ENCODE assay signal across 12 cellular contexts in the genomic region with DNA sequence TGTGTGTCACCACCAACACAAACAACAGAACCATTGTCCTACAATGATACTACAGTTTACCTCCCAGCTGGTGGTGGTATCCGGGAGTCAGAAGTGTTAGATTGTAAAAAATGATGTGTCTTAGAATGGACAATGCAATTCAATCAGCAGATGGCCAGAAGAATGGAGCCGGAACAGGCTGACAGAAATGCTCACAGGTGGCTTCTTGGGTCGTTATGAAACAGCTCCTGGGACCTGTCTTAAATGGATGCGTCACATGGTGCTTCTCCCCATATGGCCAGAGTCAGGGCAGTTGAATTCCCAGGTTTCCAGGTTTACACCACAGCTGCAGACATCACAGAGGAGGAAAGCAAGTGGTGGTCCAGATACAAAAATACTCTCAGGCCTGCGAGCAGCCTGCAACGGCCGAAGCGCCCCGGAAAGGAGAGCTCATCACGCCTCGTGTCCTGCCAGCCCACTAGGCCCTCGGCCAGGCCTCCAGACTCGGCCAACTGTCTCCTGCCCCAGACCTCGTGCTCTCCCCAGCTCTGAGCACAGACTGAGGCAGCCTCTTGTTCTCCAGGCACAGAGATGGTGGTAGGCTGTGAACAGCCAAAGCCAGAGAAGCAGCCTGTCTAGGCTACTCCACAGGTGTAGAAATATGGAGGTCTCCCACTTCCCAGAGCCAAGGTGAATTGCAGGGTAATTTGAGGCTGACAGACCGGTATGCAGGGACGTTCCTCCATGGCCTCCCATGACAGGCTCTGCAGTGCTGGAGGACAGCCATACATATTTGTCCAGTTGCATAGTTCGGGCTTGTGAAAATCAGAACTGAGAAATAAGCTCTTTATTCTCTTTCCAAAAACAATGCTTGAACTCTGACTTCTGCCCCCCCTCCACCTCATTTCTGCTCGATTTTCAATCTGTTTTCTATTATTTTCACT.
DNase-seq lines count a peak whose midpoint lies in the region; ATAC-seq and TF ChIP-seq lines count a peak whose summit lies in the region.
"Had no signal": no experiment of that assay in that cellular context is flagged by ENCODE, and none has a peak within 500 bp of the region (broad histone marks: within the 10 kb centered on the region; RNA-seq: fewer than 3 reads in every experiment).

No MANE protein-coding gene starts in this region.

- H3K27me3 Mint-ChIP-seq in natural killer cell (ENCODE audit: low read depth in 2 of 2) = peaks cover 60 to 86% of the 10 kb centered on the region in 2 donors

- H3K9me3 Mint-ChIP-seq in natural killer cell = peaks cover 0 to 4% of the 10 kb centered on the region in 2 donors

- H3K36me3 Mint-ChIP-seq in natural killer cell = peaks cover 8% of the 10 kb centered on the region

- WGBS in body of pancreas, 2 donors = 56 to 60% methylated on average over 11 to 18 of the region's 18 CpGs
- WGBS in heart left ventricle, 4 donors = 33 to 55% (median 45%) methylated on average over 8 to 18 of the region's 18 CpGs

- no peak overlapping the region for H3K27ac Mint-ChIP-seq in natural killer cell

- DNase-seq in C1 segment of cervical spinal cord (lab: John Stamatoyannopoulos, UW) = peak in 11 of 14 donors; percentile 12 to 73 (median 37)
- DNase-seq in body of pancreas = peak; percentile 20 to 56 (median 38)
- DNase-seq in heart left ventricle = peak in 3 of 5 donors; percentile 23 to 72 (median 70)
- DNase-seq in pons (ENCODE audit: low spot score) = peak; percentile 60
- DNase-seq in natural killer cell = no peak
- DNase-seq in hepatic stellate cell (ENCODE audit: low spot score) = no peak
- DNase-seq: effector memory CD8-positive, alpha-beta T cell; PC-3 had no signal

- TF ChIP-seq CTCF in body of pancreas (IDR thresholded peaks at IDR 0.05) (no peak), heart left ventricle (IDR thresholded peaks at IDR 0.05) (no peak), natural killer cell (IDR thresholded peaks at IDR 0.05) (no peak)

- H3K9me3 ChIP-seq in body of pancreas (no peaks in the 10 kb centered on the region), heart left ventricle (peaks cover 0 to 6% (median 0%) of the 10 kb centered on the region in 12 donors)

- H3K4me3 ChIP-seq in body of pancreas (no peak overlapping the region), heart left ventricle (no peak overlapping the region)
- H3K4me3 ChIP-seq: BLaER1, smooth muscle cell had no signal

- TF ChIP-seq POLR2A in body of pancreas (IDR thresholded peaks at IDR 0.05) (no peak), heart left ventricle (IDR thresholded peaks at IDR 0.05) (no peak)

- ATAC-seq in body of pancreas (peak; percentile 80), heart left ventricle (peak; percentile 69 to 92 (median 86)), GM21737 (IDR thresholded peaks at IDR 0.05; ENCODE audit: unreplicated experiment) (no peak), natural killer cell (no peak), HG03280 (IDR thresholded peaks at IDR 0.05; ENCODE audit: unreplicated experiment) (no peak)
- ATAC-seq: PC-3 had no signal

- H3K27me3 ChIP-seq in body of pancreas = no peaks in the 10 kb centered on the region
- H3K27me3 ChIP-seq in heart left ventricle = no peaks in the 10 kb centered on the region
- H3K27me3 ChIP-seq: BLaER1 had no signal

- H3K4me1 ChIP-seq in body of pancreas = peaks cover 19% of the 10 kb centered on the region
- peaks cover 0 to 11% (median 7%) of the 10 kb centered on the region in 12 donors for H3K4me1 ChIP-seq in heart left ventricle

- intact Hi-C loops in body of pancreas (cut with DNase I) = no loop called here
- intact Hi-C loops in heart left ventricle (cut with DNase I) = no loop called here
- intact Hi-C loops in natural killer cell (cut with micrococcal nuclease) = no loop called here

- H3K4me1 Mint-ChIP-seq in natural killer cell = peaks cover 13 to 18% of the 10 kb centered on the region in 2 donors

- no peaks in the 10 kb centered on the region for H3K36me3 ChIP-seq in body of pancreas (replicated peaks in 1 of 2; ENCODE audit: insufficient read depth in 1 of 2, low read depth in 2 of 2)
- H3K36me3 ChIP-seq in heart left ventricle = no peaks in the 10 kb centered on the region
- H3K36me3 ChIP-seq: BLaER1 had no signal

- no peak overlapping the region for H3K4me3 Mint-ChIP-seq in natural killer cell

- peak overlapping the region; percentile 40 to 79 (median 69) for H3K27ac ChIP-seq in body of pancreas
- H3K27ac ChIP-seq in heart left ventricle = no peak overlapping the region
- H3K27ac ChIP-seq: BLaER1 had no signal

Comparison
In these comparisons a context has a peak if more than half of its experiments do, and no peak if none do; other contexts are left out.
1. DNase-seq: peak in C1 segment of cervical spinal cord (11 of 14), body of pancreas (4 of 4), heart left ventricle (3 of 5) and pons (single experiment); none in natural killer cell (single experiment) and hepatic stellate cell (single experiment).
2. ATAC-seq: peak in body of pancreas (single experiment) and heart left ventricle (4 of 4); none in GM21737 (single experiment), natural killer cell (0 of 3) and HG03280 (single experiment).
3. H3K27ac ChIP-seq: peak in body of pancreas (4 of 4); none in heart left ventricle (0 of 12).